Comparison of ENCODE assay signal across 8 cellular contexts in the genomic region with DNA sequence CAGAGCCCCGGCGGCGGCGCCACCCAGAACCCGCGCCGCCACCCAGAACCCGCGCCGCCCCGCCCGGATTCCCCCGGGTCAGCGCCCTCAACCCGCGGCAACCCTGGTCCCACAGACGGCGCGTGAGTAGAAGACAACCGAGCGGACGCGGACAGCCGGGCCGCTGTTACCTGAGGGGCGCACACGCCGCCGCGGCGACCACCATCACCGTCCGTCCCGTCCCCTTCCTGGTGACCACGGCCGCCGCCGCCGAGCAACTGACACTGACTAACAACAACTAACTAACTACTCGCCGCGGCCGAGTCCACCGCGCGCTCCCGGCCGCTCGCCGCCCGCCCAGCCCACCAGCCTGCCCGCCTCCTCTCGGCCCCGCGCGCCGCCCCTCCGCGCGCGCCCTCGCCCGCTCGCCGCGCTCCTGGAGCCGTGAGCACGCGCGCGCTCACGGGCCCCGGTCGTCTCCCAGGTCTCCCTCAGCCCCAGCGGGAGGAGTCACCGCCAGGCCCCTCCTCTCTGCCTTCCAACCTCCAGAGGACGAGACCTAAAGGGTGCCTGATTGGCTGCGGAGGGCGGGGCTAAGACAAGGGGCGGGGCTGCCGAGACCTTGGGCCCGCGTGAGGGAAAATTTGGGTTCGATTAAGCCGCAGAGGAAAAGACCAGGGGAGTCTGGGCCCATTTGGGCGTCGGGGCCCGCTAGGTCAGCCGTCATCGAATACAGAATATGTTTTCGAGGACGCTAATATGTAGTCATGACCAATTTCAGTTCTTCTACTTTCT. TPM values are rescaled to one million over a fixed set of nuclear protein-coding genes. Genes with fewer than 3 reads are reported as not detected.
DNase-seq lines count a peak whose midpoint lies in the region; ATAC-seq and TF ChIP-seq lines count a peak whose summit lies in the region.

A gene with protein sequence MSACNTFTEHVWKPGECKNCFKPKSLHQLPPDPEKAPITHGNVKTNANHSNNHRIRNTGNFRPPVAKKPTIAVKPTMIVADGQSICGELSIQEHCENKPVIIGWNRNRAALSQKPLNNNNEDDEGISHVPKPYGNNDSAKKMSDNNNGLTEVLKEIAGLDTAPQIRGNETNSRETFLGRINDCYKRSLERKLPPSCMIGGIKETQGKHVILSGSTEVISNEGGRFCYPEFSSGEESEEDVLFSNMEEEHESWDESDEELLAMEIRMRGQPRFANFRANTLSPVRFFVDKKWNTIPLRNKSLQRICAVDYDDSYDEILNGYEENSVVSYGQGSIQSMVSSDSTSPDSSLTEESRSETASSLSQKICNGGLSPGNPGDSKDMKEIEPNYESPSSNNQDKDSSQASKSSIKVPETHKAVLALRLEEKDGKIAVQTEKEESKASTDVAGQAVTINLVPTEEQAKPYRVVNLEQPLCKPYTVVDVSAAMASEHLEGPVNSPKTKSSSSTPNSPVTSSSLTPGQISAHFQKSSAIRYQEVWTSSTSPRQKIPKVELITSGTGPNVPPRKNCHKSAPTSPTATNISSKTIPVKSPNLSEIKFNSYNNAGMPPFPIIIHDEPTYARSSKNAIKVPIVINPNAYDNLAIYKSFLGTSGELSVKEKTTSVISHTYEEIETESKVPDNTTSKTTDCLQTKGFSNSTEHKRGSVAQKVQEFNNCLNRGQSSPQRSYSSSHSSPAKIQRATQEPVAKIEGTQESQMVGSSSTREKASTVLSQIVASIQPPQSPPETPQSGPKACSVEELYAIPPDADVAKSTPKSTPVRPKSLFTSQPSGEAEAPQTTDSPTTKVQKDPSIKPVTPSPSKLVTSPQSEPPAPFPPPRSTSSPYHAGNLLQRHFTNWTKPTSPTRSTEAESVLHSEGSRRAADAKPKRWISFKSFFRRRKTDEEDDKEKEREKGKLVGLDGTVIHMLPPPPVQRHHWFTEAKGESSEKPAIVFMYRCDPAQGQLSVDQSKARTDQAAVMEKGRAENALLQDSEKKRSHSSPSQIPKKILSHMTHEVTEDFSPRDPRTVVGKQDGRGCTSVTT (N-terminal part only) (minus strand): TSS at position 269 of the 774 bp plus-strand sequence. CDS start 238,178 bp downstream, outside the sequence.

- peak within 1 kb of the TSS; percentile 94 to 99 for H3K27ac ChIP-seq in SK-N-SH (ENCODE audit: low read depth in 2 of 2, low read length in 1 of 2)

- H3K9ac ChIP-seq in SK-N-SH, result peak within 1 kb of the TSS; percentile 91

- H3K79me2 ChIP-seq in SK-N-SH (ENCODE audit: insufficient read depth), result peaks cover 86% of the 10 kb centered on the region

- no peak for TF ChIP-seq CTCF in SK-N-SH (IDR thresholded peaks at IDR 0.05)

- peak; percentile 92 for ATAC-seq in HG02588 (IDR thresholded peaks at IDR 0.05; ENCODE audit: unreplicated experiment)

- H3K36me3 ChIP-seq in SK-N-SH (replicated peaks in 1 of 2; ENCODE audit: control insufficient read depth in 1 of 2, insufficient read depth in 2 of 2, low read length in 1 of 2), result peaks cover 2 to 5% of the 10 kb centered on the region in 2 experiments

- H3K9me2 ChIP-seq in SK-N-SH, result no peaks in the 10 kb centered on the region

- H3K4me1 ChIP-seq in SK-N-SH (ENCODE audit: control insufficient read depth in 1 of 2, insufficient read depth in 2 of 2, low read depth in 1 of 2, low read length in 1 of 2), result peaks cover 20 to 24% of the 10 kb centered on the region in 2 experiments

- peak within 1 kb of the TSS; percentile 92; the same call in 1 of the 2 replicates for H2AFZ ChIP-seq in SK-N-SH (ENCODE audit: low read depth)

- H4K20me1 ChIP-seq in SK-N-SH (ENCODE audit: insufficient read depth), result peaks cover 41% of the 10 kb centered on the region

- under 1% methylated on average over 42 of the region's 92 CpGs for WGBS in SK-N-SH (ENCODE audit: low lambda C conversion rate)

- H3K4me2 ChIP-seq in SK-N-SH, result peak within 1 kb of the TSS; percentile 90

- POLR2A ChIA-PET in SK-N-SH (lab: Yijun Ruan, JAX), result interaction anchor here (0.8 kb wide), 1 partner anchor 301 kb away, joined by 3 read pairs; no protein-coding TSS in a partner anchor

- no peak for TF ChIP-seq RAD21 in SK-N-SH (IDR thresholded peaks at IDR 0.05; ENCODE audit: low read length)

- H3K4me3 ChIP-seq in GM08714 (ENCODE audit: low read length) (peak within 1 kb of the TSS; percentile 97), SK-N-SH (ENCODE audit: low read depth in 2 of 2, low read length in 1 of 2) (peak within 1 kb of the TSS; percentile 71 to 93)

- peaks cover 16% of the 10 kb centered on the region for H3F3A ChIP-seq in SK-N-SH (replicated peaks; ENCODE audit: insufficient read depth)

- H3K27me3 ChIP-seq in SK-N-SH (ENCODE audit: insufficient read depth), result no peaks in the 10 kb centered on the region

- H3K9me3 ChIP-seq in SK-N-SH, result no peaks in the 10 kb centered on the region

- CTCF ChIA-PET in SK-N-SH (lab: Yijun Ruan, JAX), result interaction anchor here (0.8 to 2.6 kb wide), 6 partner anchors 77 to 313 kb away, joined by 3 to 14 read pairs (median 4); no protein-coding TSS in a partner anchor

- no peak for TF ChIP-seq EP300 in SK-N-SH (IDR thresholded peaks at IDR 0.05; ENCODE audit: borderline replicate concordance in 1 of 2, low read depth in 1 of 2, low read length in 1 of 2)

- peak; percentile 96 for DNase-seq in NCI-H1092 (lab: John Stamatoyannopoulos, UW)
- DNase-seq in SK-N-SH, result peak; percentile 95
- DNase-seq in activated naive CD4-positive, alpha-beta T cell treated with anti-CD3 and anti-CD28 coated beads, Interleukin-2, amount 50 U/mL, for 16 hours, result peak; percentile 100
- DNase-seq in germinal center (ENCODE audit: low spot score), result peak; percentile 98
- peak; percentile 75 to 100 (median 96) for DNase-seq in nucleus accumbens (lab: John Stamatoyannopoulos, UW)
- DNase-seq in superior temporal gyrus (ENCODE audit: extremely low spot score), result peak; percentile 95

TF ChIP-seq in SK-N-SH, 30 proteins besides CTCF, POLR2A, EP300 and RAD21 (continues in another document):
- TF ChIP-seq TCF12 (IDR thresholded peaks at IDR 0.05) (no peak), TEAD4 (IDR thresholded peaks at IDR 0.05; ENCODE audit: borderline replicate concordance, insufficient read depth) (no peak), YY1 (IDR thresholded peaks at IDR 0.05; ENCODE audit: low read depth) (no peak), GABPA (IDR thresholded peaks at IDR 0.05; ENCODE audit: low read depth) (no peak), FOXM1 (IDR thresholded peaks at IDR 0.05; ENCODE audit: low read depth) (no peak), SMC3 (IDR thresholded peaks at IDR 0.05; ENCODE audit: low read depth, low read length) (no peak), RXRA (IDR thresholded peaks at IDR 0.05; ENCODE audit: borderline replicate concordance, low read depth) (no peak), NRF1 (IDR thresholded peaks at IDR 0.05; ENCODE audit: low read depth, low read length) (peak; percentile 64), ELF1 (IDR thresholded peaks at IDR 0.05) (no peak), SIN3A (IDR thresholded peaks at IDR 0.05; ENCODE audit: borderline replicate concordance, low read depth, low read length) (no peak), POLR2AphosphoS5 (IDR thresholded peaks at IDR 0.05; ENCODE audit: low read depth, low read length) (peak; percentile 39; the same call in 1 of the 2 replicates), CHD2 (IDR thresholded peaks at IDR 0.05; ENCODE audit: low read length, partially characterized antibody) (no peak), NFIC (IDR thresholded peaks at IDR 0.05; ENCODE audit: borderline replicate concordance) (no peak), MXI1 (IDR thresholded peaks at IDR 0.05; ENCODE audit: low read depth, low read length) (peak; percentile 19; the same call in 1 of the 2 replicates), EZH2phosphoT487 (IDR thresholded peaks at IDR 0.05; ENCODE audit: borderline replicate concordance, low read depth) (no peak)
- TF ChIP-seq, protein P1, sequence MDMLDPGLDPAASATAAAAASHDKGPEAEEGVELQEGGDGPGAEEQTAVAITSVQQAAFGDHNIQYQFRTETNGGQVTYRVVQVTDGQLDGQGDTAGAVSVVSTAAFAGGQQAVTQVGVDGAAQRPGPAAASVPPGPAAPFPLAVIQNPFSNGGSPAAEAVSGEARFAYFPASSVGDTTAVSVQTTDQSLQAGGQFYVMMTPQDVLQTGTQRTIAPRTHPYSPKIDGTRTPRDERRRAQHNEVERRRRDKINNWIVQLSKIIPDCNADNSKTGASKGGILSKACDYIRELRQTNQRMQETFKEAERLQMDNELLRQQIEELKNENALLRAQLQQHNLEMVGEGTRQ (IDR thresholded peaks at IDR 0.05; ENCODE audit: borderline replicate concordance, low read depth, low read length), result no peak
- TF ChIP-seq, protein P2, sequence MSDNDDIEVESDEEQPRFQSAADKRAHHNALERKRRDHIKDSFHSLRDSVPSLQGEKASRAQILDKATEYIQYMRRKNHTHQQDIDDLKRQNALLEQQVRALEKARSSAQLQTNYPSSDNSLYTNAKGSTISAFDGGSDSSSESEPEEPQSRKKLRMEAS (IDR thresholded peaks at IDR 0.05; ENCODE audit: low read depth), result peak; percentile 12; the same call in 1 of the 2 replicates
- TF ChIP-seq, protein P3, sequence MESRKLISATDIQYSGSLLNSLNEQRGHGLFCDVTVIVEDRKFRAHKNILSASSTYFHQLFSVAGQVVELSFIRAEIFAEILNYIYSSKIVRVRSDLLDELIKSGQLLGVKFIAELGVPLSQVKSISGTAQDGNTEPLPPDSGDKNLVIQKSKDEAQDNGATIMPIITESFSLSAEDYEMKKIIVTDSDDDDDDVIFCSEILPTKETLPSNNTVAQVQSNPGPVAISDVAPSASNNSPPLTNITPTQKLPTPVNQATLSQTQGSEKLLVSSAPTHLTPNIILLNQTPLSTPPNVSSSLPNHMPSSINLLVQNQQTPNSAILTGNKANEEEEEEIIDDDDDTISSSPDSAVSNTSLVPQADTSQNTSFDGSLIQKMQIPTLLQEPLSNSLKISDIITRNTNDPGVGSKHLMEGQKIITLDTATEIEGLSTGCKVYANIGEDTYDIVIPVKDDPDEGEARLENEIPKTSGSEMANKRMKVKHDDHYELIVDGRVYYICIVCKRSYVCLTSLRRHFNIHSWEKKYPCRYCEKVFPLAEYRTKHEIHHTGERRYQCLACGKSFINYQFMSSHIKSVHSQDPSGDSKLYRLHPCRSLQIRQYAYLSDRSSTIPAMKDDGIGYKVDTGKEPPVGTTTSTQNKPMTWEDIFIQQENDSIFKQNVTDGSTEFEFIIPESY (IDR thresholded peaks at IDR 0.05; ENCODE audit: borderline replicate concordance, low read depth), result no peak
- TF ChIP-seq, protein P4, sequence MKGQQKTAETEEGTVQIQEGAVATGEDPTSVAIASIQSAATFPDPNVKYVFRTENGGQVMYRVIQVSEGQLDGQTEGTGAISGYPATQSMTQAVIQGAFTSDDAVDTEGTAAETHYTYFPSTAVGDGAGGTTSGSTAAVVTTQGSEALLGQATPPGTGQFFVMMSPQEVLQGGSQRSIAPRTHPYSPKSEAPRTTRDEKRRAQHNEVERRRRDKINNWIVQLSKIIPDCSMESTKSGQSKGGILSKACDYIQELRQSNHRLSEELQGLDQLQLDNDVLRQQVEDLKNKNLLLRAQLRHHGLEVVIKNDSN (IDR thresholded peaks at IDR 0.05; ENCODE audit: borderline replicate concordance, low read depth), result no peak

RNA-seq across cellular contexts. Expression of the gene that starts here (rescaled TPM):
- polyA plus RNA-seq in SK-N-SH (2012; rRNA removed), result 9.0 and 13.0 TPM in 2 replicates
- 7.0 and 8.7 TPM in 2 replicates for polyA plus RNA-seq in SK-N-SH (2012; cell fraction: cytosol; rRNA removed)
- 19.6 and 31.0 TPM in 2 replicates for polyA plus RNA-seq in SK-N-SH (2012; cell fraction: nucleus; rRNA removed)

Comparison
In these comparisons a context has a peak if more than half of its experiments do, and no peak if none do; other contexts are left out.
1. Peak in every context shown above with its lines: DNase-seq, ATAC-seq, H3K4me3 ChIP-seq and H3K27ac ChIP-seq.